16 cellular contexts compared by ENCODE assay signal in genomic region chr10:25294032-25294926, GRCh38.
DNase-seq lines count a peak whose midpoint lies in the region; ATAC-seq and TF ChIP-seq lines count a peak whose summit lies in the region.
"Had no signal": no experiment of that assay in that cellular context is flagged by ENCODE, and none has a peak within 500 bp of the region (broad histone marks: within the 10 kb centered on the region; RNA-seq: fewer than 3 reads in every experiment).

No MANE protein-coding gene starts in this region.

- no peaks in the 10 kb centered on the region for H3K36me3 ChIP-seq in RWPE2 (ENCODE audit: low read depth)
- H3K36me3 ChIP-seq in smooth muscle cell (ENCODE audit: low read depth) = no peaks in the 10 kb centered on the region
- H3K36me3 ChIP-seq: SJSA1 had no signal

- H2AFZ ChIP-seq in smooth muscle cell (ENCODE audit: low read depth) = no peak overlapping the region

- H3K4me3 Mint-ChIP-seq in activated naive CD4-positive, alpha-beta T cell treated with anti-CD3 and anti-CD28 coated beads for 36 hours = no peak overlapping the region

- no peaks in the 10 kb centered on the region for H3K79me2 ChIP-seq in smooth muscle cell (ENCODE audit: low read depth)

- intact Hi-C loops in activated naive CD4-positive, alpha-beta T cell treated with anti-CD3 and anti-CD28 coated beads for 36 hours (cut with micrococcal nuclease) = no loop called here

- peak overlapping the region; percentile 25 for H3K4me2 ChIP-seq in smooth muscle cell

- peaks cover 4% of the 10 kb centered on the region for H3K27me3 ChIP-seq in RWPE2 (ENCODE audit: insufficient read depth, poor library complexity, severe bottlenecking)
- no peaks in the 10 kb centered on the region for H3K27me3 ChIP-seq in smooth muscle cell (ENCODE audit: low read depth)
- H3K27me3 ChIP-seq: SJSA1 had no signal

- peak; percentile 4 for DNase-seq in activated naive CD4-positive, alpha-beta T cell treated with anti-CD3 and anti-CD28 coated beads for 36 hours
- no peak for DNase-seq in activated naive CD4-positive, alpha-beta T cell treated with Interleukin-2 at 50 U/mL for 16 hours
- DNase-seq in RWPE2 (ENCODE audit: low spot score) = no peak
- DNase-seq in foreskin fibroblast = peak; percentile 0 to 21
- DNase-seq in smooth muscle cell (lab: John Stamatoyannopoulos, UW; ENCODE audit: unreplicated experiment) = no peak
- no peak for DNase-seq in hippocampal formation (lab: John Stamatoyannopoulos, UW)
- DNase-seq: cortex of kidney; Kasumi-1; NCI-H2029 treated with DMSO at 0.1 percent for 48 hours; NCI-H82; stimulated activated CD4-positive, alpha-beta T cell treated with anti-CD3 and anti-CD28 coated beads, Interleukin-2, amount 100 ng/mL, for 24 hours had no signal

- no peaks in the 10 kb centered on the region for H3K9me3 Mint-ChIP-seq in activated naive CD4-positive, alpha-beta T cell treated with anti-CD3 and anti-CD28 coated beads for 36 hours

- H3F3A ChIP-seq in smooth muscle cell (ENCODE audit: low read depth) = no peaks in the 10 kb centered on the region

- no peak overlapping the region for H3K4me3 ChIP-seq in RWPE2 (ENCODE audit: severe bottlenecking)
- no peak overlapping the region for H3K4me3 ChIP-seq in foreskin fibroblast (ENCODE audit: low read depth in 1 of 2, low read length in 2 of 2)
- H3K4me3 ChIP-seq in smooth muscle cell = no peak overlapping the region
- H3K4me3 ChIP-seq: SJSA1 had no signal

- no peaks in the 10 kb centered on the region for H3K4me1 ChIP-seq in RWPE2 (ENCODE audit: insufficient read depth, poor library complexity, severe bottlenecking)
- H3K4me1 ChIP-seq in smooth muscle cell (ENCODE audit: low read depth) = no peaks in the 10 kb centered on the region
- H3K4me1 ChIP-seq: SJSA1 had no signal

- H3K27me3 Mint-ChIP-seq in activated naive CD4-positive, alpha-beta T cell treated with anti-CD3 and anti-CD28 coated beads for 36 hours (ENCODE audit: low read depth) = no peaks in the 10 kb centered on the region

- no peak overlapping the region for H3K27ac Mint-ChIP-seq in activated naive CD4-positive, alpha-beta T cell treated with anti-CD3 and anti-CD28 coated beads for 36 hours
- H3K27ac Mint-ChIP-seq: activated naive CD4-positive, alpha-beta T cell treated with anti-CD3 and anti-CD28 coated beads, Interleukin-2, amount 50 U/mL, for 72 hours had no signal

- ATAC-seq in RWPE2 (ENCODE audit: low read depth) (peak; percentile 81), GM18502 (IDR thresholded peaks at IDR 0.05; ENCODE audit: poor library complexity, unreplicated experiment) (no peak), GM21381 (IDR thresholded peaks at IDR 0.05; ENCODE audit: unreplicated experiment) (no peak)

- no peaks in the 10 kb centered on the region for H3K4me1 Mint-ChIP-seq in activated naive CD4-positive, alpha-beta T cell treated with anti-CD3 and anti-CD28 coated beads for 36 hours (ENCODE audit: low read depth)

- CTCF ChIA-PET in activated naive CD4-positive, alpha-beta T cell treated with anti-CD3 and anti-CD28 coated beads for 36 hours (lab: Charles Lee) = no interaction called here

- no peak overlapping the region for H3K9ac ChIP-seq in smooth muscle cell (ENCODE audit: low read depth)

- 71% methylated on average over 5 of the region's 5 CpGs for WGBS in smooth muscle cell (ENCODE audit: low lambda C conversion rate)

- H3K27ac ChIP-seq in RWPE2 (ENCODE audit: poor library complexity, severe bottlenecking) (no peak overlapping the region), smooth muscle cell (ENCODE audit: low read depth) (peak overlapping the region; percentile 17)
- H3K27ac ChIP-seq: SJSA1, VCaP had no signal

- H3K36me3 Mint-ChIP-seq in activated naive CD4-positive, alpha-beta T cell treated with anti-CD3 and anti-CD28 coated beads for 36 hours (ENCODE audit: low read depth) = no peaks in the 10 kb centered on the region
- H3K36me3 Mint-ChIP-seq: activated naive CD4-positive, alpha-beta T cell treated with anti-CD3 and anti-CD28 coated beads, Interleukin-2, amount 50 U/mL, for 72 hours had no signal

- no peaks in the 10 kb centered on the region for H3K9me3 ChIP-seq in RWPE2 (ENCODE audit: severe bottlenecking)
- no peaks in the 10 kb centered on the region for H3K9me3 ChIP-seq in smooth muscle cell (replicated peaks; ENCODE audit: low read depth)
- H3K9me3 ChIP-seq: SJSA1 had no signal

- H4K20me1 ChIP-seq in smooth muscle cell (ENCODE audit: low read depth) = no peaks in the 10 kb centered on the region

- TF ChIP-seq CTCF in RWPE2 (IDR thresholded peaks at IDR 0.05; ENCODE audit: poor library complexity, severe bottlenecking) (no peak), foreskin fibroblast (IDR thresholded peaks at IDR 0.05; ENCODE audit: low read depth, low read length) (no peak), smooth muscle cell (IDR thresholded peaks at IDR 0.05; ENCODE audit: borderline replicate concordance, insufficient read depth, poor library complexity, severe bottlenecking) (no peak)

Comparison
In these comparisons a context has a peak if more than half of its experiments do, and no peak if none do; other contexts are left out.
1. DNase-seq: peak in activated naive CD4-positive, alpha-beta T cell treated with anti-CD3 and anti-CD28 coated beads for 36 hours (single experiment) and foreskin fibroblast (2 of 2); none in activated naive CD4-positive, alpha-beta T cell treated with Interleukin-2 at 50 U/mL for 16 hours (single experiment), RWPE2 (single experiment), smooth muscle cell (single experiment) and hippocampal formation (0 of 2).